In the genomic region with DNA sequence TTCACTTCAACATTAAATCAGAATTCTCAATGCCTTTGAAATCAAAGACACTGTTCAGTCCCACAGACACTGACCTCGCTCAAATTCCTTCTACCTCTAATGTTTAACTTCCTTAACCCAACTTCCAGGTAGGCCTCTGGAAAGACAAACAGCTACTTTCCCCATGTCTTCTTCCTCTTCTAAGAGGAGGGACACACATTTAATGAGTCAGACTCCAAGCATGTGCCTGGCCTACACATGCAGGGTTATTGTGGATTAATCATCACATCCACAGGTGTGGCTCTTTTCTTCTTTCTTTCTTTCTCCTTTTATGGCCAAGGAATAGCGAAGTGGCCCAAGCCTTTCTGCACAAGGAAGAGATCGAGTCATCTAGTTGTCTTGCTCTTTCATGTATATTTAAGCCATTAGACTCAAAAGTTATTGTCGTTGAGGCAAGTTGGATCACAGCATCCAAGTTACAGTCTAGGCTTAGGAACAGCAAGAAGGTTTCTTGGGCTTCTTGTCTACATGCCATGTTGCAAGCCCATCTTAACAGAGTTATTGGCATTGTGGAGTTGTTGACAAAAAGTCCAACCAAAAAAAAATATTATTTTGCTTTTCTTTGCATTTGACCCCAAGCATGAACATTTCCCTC, we compare ENCODE assay signal across 13 cellular contexts.
DNase-seq lines count a peak whose midpoint lies in the region; ATAC-seq and TF ChIP-seq lines count a peak whose summit lies in the region.
"Had no signal": no experiment of that assay in that cellular context is flagged by ENCODE, and none has a peak within 500 bp of the region (broad histone marks: within the 10 kb centered on the region; RNA-seq: fewer than 3 reads in every experiment).

No MANE protein-coding gene starts in this region.

- peaks cover 23% of the 10 kb centered on the region for H3K4me1 ChIP-seq in ACC112 (ENCODE audit: control insufficient read depth, insufficient read depth, low read length, unreplicated experiment)
- no peaks in the 10 kb centered on the region for H3K4me1 ChIP-seq in left lung
- H3K4me1 ChIP-seq: parathyroid adenoma, uterus had no signal

- no peaks in the 10 kb centered on the region for H3K36me3 ChIP-seq in ACC112 (ENCODE audit: insufficient read depth, low read length)
- H3K36me3 ChIP-seq in left lung: no peaks in the 10 kb centered on the region
- H3K36me3 ChIP-seq: uterus had no signal

- ATAC-seq in left lung: peak; percentile 42
- ATAC-seq in HG03354 (IDR thresholded peaks at IDR 0.05; ENCODE audit: poor library complexity, severe bottlenecking, unreplicated experiment): no peak
- no peak for ATAC-seq in GM18873 (IDR thresholded peaks at IDR 0.05; ENCODE audit: low FRiP score, unreplicated experiment)

- DNase-seq in HPDE6-E6E7 (ENCODE audit: extremely low spot score): peak; percentile 72
- DNase-seq in astrocyte of the spinal cord (ENCODE audit: low read depth, low spot score): peak; percentile 70
- no peak for DNase-seq in left lung
- no peak for DNase-seq in effector CD4-positive, alpha-beta T cell
- no peak for DNase-seq in KG1 (lab: John Stamatoyannopoulos, UW)
- DNase-seq: activated gamma-delta T cell, NCI-H1105, NCI-H69, uterus had no signal

- peak overlapping the region; percentile 42 for H2AFZ ChIP-seq in ACC112 (ENCODE audit: low read length, unreplicated experiment)
- H2AFZ ChIP-seq: parathyroid adenoma had no signal

- H3K9me3 ChIP-seq in left lung: no peaks in the 10 kb centered on the region
- H3K9me3 ChIP-seq: uterus had no signal

- in situ Hi-C loops in astrocyte of the spinal cord (cut with HindIII; ENCODE audit: low sequenced_read_pairs): no loop called here

- no peaks in the 10 kb centered on the region for H3K79me2 ChIP-seq in ACC112 (ENCODE audit: control insufficient read depth, insufficient read depth, low read length, unreplicated experiment)
- H3K79me2 ChIP-seq: parathyroid adenoma had no signal

- H3K27me3 ChIP-seq in ACC112 (ENCODE audit: insufficient read depth, low read length) (no peaks in the 10 kb centered on the region), left lung (no peaks in the 10 kb centered on the region)
- H3K27me3 ChIP-seq: uterus had no signal

- H3K27ac ChIP-seq in ACC112 (ENCODE audit: low read depth, low read length) (peak overlapping the region; percentile 26), left lung (no peak overlapping the region)
- H3K27ac ChIP-seq: parathyroid adenoma, uterus had no signal

- H3K4me3 ChIP-seq in ACC112 (ENCODE audit: low read depth, low read length) (no peak overlapping the region; the same call in 1 of the 2 replicates), astrocyte of the spinal cord (ENCODE audit: low read depth, low read length) (no peak overlapping the region), left lung (no peak overlapping the region)
- H3K4me3 ChIP-seq: uterus had no signal

- TF ChIP-seq CTCF in astrocyte of the spinal cord (IDR thresholded peaks at IDR 0.05; ENCODE audit: low read depth, low read length): no peak
- TF ChIP-seq CTCF in left lung (IDR thresholded peaks at IDR 0.05): no peak

- intact Hi-C loops in left lung (cut with DNase I): no loop called here

Comparison
In these comparisons a context has a peak if more than half of its experiments do, and no peak if none do; other contexts are left out.
1. DNase-seq: peak in HPDE6-E6E7 (single experiment) and astrocyte of the spinal cord (single experiment); none in left lung (0 of 2), effector CD4-positive, alpha-beta T cell (single experiment) and KG1 (single experiment).